In the genomic region with DNA sequence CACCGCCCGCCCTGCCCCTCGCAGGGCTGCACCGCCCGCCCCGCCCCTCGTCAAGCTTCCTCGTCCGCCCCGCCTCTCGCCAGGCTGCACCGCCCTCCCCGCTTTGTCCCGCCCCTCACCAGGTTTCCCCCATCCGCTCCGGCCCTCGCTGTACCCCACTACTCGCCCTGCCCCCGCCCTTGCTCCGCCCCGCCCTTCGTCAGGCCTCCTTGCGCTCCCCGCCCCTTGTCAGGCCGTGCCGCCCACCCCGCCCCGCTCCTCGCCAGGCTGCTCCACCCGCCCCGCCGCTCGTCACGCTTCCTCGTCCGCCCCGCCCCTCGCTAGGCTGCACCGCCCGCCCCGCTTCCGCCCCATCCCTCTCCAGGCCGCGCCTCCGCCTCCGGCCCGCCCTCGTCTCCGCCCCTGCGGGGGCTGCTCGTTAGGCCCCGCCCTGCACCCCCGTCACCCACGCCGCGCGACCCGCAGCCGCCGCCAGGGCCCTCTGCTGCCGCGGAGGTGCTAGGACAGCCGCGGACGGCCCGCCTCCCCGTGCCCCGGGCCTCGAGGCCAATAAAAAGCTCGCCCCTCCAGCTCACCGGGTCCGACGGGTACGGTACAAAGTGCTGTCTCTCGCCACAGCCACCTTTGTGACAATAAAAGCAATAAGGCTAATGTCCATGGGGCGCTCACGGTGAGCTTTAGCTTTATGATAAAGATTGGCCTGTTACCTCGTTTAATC, we compare ENCODE assay signal across 8 cellular contexts. TPM values are rescaled to one million over a fixed set of nuclear protein-coding genes. Genes with fewer than 3 reads are reported as not detected.
DNase-seq lines count a peak whose midpoint lies in the region; ATAC-seq, FAIRE-seq and TF ChIP-seq lines count a peak whose summit lies in the region.

No MANE protein-coding gene starts in this region.

- peak overlapping the region; percentile 32 to 86 for H3K4me3 ChIP-seq in right atrium auricular region

- H3K27me3 Mint-ChIP-seq in T-helper 1 cell treated with Interleukin-12 subunit alpha and Interleukin-12 subunit beta and Interleukin-4 antibody, amounts not matched to agents 30 μg/mL and 1 μg/mL, for 36 hours (ENCODE audit: low read depth), result peaks cover 12% of the 10 kb centered on the region

- peak overlapping the region; percentile 63 for H3K4me3 Mint-ChIP-seq in T-helper 1 cell treated with Interleukin-12 subunit alpha and Interleukin-12 subunit beta and Interleukin-4 antibody, amounts not matched to agents 30 μg/mL and 1 μg/mL, for 36 hours

- H3K36me3 ChIP-seq in right atrium auricular region, result peaks cover 31% of the 10 kb centered on the region

- peak; percentile 99 for FAIRE-seq in urothelium cell line (lab: Jason Lieb, UNC)

- peaks cover 12% of the 10 kb centered on the region for H3K4me1 Mint-ChIP-seq in T-helper 1 cell treated with Interleukin-12 subunit alpha and Interleukin-12 subunit beta and Interleukin-4 antibody, amounts not matched to agents 30 μg/mL and 1 μg/mL, for 36 hours (ENCODE audit: low read depth)

- no peaks in the 10 kb centered on the region for H3K27me3 ChIP-seq in right atrium auricular region

- ATAC-seq in GM18498 (IDR thresholded peaks at IDR 0.05; ENCODE audit: unreplicated experiment) (peak; percentile 87), HG02938 (IDR thresholded peaks at IDR 0.05; ENCODE audit: unreplicated experiment) (peak; percentile 64)

- H3K9me3 Mint-ChIP-seq in T-helper 1 cell treated with Interleukin-12 subunit alpha and Interleukin-12 subunit beta and Interleukin-4 antibody, amounts not matched to agents 30 μg/mL and 1 μg/mL, for 36 hours, result no peaks in the 10 kb centered on the region

- TF ChIP-seq CTCF in right atrium auricular region (IDR thresholded peaks at IDR 0.05), result peak; percentile 75 to 81

- peak; percentile 81 for DNase-seq in NCI-H146 treated with DMSO at 0.1 percent for 48 hours (lab: John Stamatoyannopoulos, UW; ENCODE audit: unreplicated experiment)
- peak; percentile 95 for DNase-seq in right atrium auricular region (ENCODE audit: low spot score)
- peak; percentile 80 for DNase-seq in pulmonary artery endothelial cell (ENCODE audit: low read depth, low spot score)
- DNase-seq in urothelium cell line (ENCODE audit: low spot score), result peak; percentile 98

- H3K9me3 ChIP-seq in right atrium auricular region, result no peaks in the 10 kb centered on the region

- H3K4me1 ChIP-seq in right atrium auricular region, result peaks cover 0 to 11% of the 10 kb centered on the region in 2 donors

- peak overlapping the region; percentile 66 for H3K27ac ChIP-seq in angular gyrus (ENCODE audit: low read depth, low read length)
- H3K27ac ChIP-seq in right atrium auricular region, result peak overlapping the region; percentile 83 to 95

- H3K36me3 Mint-ChIP-seq in T-helper 1 cell treated with Interleukin-12 subunit alpha and Interleukin-12 subunit beta and Interleukin-4 antibody, amounts not matched to agents 30 μg/mL and 1 μg/mL, for 36 hours (ENCODE audit: low read depth), result peaks cover 29% of the 10 kb centered on the region

- H3K27ac Mint-ChIP-seq in T-helper 1 cell treated with Interleukin-12 subunit alpha and Interleukin-12 subunit beta and Interleukin-4 antibody, amounts not matched to agents 30 μg/mL and 1 μg/mL, for 36 hours, result peak overlapping the region; percentile 85

RNA-seq across cellular contexts. Expression of gene DNPEP, which starts 0.6 kb away (rescaled TPM):
- total RNA-seq in right atrium auricular region, result 10 to 100 TPM; 48.1 to 51.2 TPM
- total RNA-seq in pulmonary artery endothelial cell, result 50.0 and 60.6 TPM in 2 replicates

RNA-seq across cellular contexts. Expression of gene DES, which starts 29.9 kb away (rescaled TPM):
- total RNA-seq in right atrium auricular region (over 10,000 TPM; 12,280 to 13,654 TPM), pulmonary artery endothelial cell (not detected in 2 replicates)

RNA-seq across cellular contexts. Expression of gene SPEG, which starts 46.4 kb away (rescaled TPM):
- total RNA-seq in right atrium auricular region, result 10 to 100 TPM; 82.2 to 90.8 TPM
- total RNA-seq in pulmonary artery endothelial cell, result 0.39 and 1.8 TPM in 2 replicates

RNA-seq across cellular contexts. Expression of gene RESP18, which starts 55.7 kb away (rescaled TPM):
- not detected for total RNA-seq in right atrium auricular region
- total RNA-seq in pulmonary artery endothelial cell, result not detected in 2 replicates

Comparison
In these comparisons a context has a peak if more than half of its experiments do, and no peak if none do; other contexts are left out.
1. Peak in every context shown above with its lines: DNase-seq, ATAC-seq, H3K4me3 ChIP-seq and H3K27ac ChIP-seq.
2. RNA of gene DES, which starts 29.9 kb away (total RNA-seq): 12,280 to 13,654 TPM in right atrium auricular region; not detected in pulmonary artery endothelial cell; every median in the first group is over 1,000 times any median in the second.
3. RNA of gene SPEG, which starts 46.4 kb away (total RNA-seq): 82.2 to 90.8 TPM in right atrium auricular region; 0.39 to 1.8 TPM in pulmonary artery endothelial cell; every median in the first group is over 10 times any median in the second.